Comparison of ENCODE assay signal across 1 cellular context in genomic region chr15:25543156-25543555, GRCh38.
TF ChIP-seq lines count a peak whose summit lies in the region.

No MANE protein-coding gene starts in this region.

TF ChIP-seq in H1, 55 proteins besides CTCF, POLR2A, EP300 and RAD21 (continued from another document):
- TF ChIP-seq GTF2F1 (IDR thresholded peaks at IDR 0.05; ENCODE audit: borderline replicate concordance, low read depth, low read length), result no peak
- no peak for TF ChIP-seq TBP (IDR thresholded peaks at IDR 0.05; ENCODE audit: low read depth, low read length)
- TF ChIP-seq SRF (IDR thresholded peaks at IDR 0.05; ENCODE audit: low read depth, low read length), result no peak
- TF ChIP-seq TCF12 (IDR thresholded peaks at IDR 0.05; ENCODE audit: low read depth, low read length), result no peak
- no peak for TF ChIP-seq CREB1 (IDR thresholded peaks at IDR 0.05)
- no peak for TF ChIP-seq BRCA1 (IDR thresholded peaks at IDR 0.05; ENCODE audit: low read depth, low read length)
- TF ChIP-seq CHD7 (IDR thresholded peaks at IDR 0.05; ENCODE audit: insufficient replicate concordance, low read length), result no peak
- no peak for TF ChIP-seq EGR1 (IDR thresholded peaks at IDR 0.05; ENCODE audit: borderline replicate concordance, low read depth, low read length)
- no peak for TF ChIP-seq SIRT6 (IDR thresholded peaks at IDR 0.05; ENCODE audit: low read length)
- no peak for TF ChIP-seq MAX (IDR thresholded peaks at IDR 0.05)
- no peak for TF ChIP-seq CBX5 (IDR thresholded peaks at IDR 0.05; ENCODE audit: low read depth, low read length)
